In genomic region chr4:22884157-22884556, GRCh38 we compare ENCODE assay signal across 17 cellular contexts.
DNase-seq lines count a peak whose midpoint lies in the region; ATAC-seq, FAIRE-seq and TF ChIP-seq lines count a peak whose summit lies in the region.
"Had no signal": no experiment of that assay in that cellular context is flagged by ENCODE, and none has a peak within 500 bp of the region (broad histone marks: within the 10 kb centered on the region; RNA-seq: fewer than 3 reads in every experiment).

No MANE protein-coding gene starts in this region.

- no peaks in the 10 kb centered on the region for H3K27me3 Mint-ChIP-seq in T-helper 17 cell
- H3K27me3 Mint-ChIP-seq: B cell; CD4-positive, alpha-beta T cell; IgD-negative memory B cell had no signal

- DNase-seq in NT2/D1 (ENCODE audit: low read depth, low spot score) (peak; percentile 57), iPS DF 19.7 (ENCODE audit: low read depth, low spot score) (peak; percentile 38), T-helper 17 cell (no peak), dorsolateral prefrontal cortex (no peak), GM12891 (ENCODE audit: insufficient read length, low spot score) (no peak)
- DNase-seq: C1 segment of cervical spinal cord; Calu3; CD4-positive, alpha-beta T cell; DMS 273 treated with DMSO at 0.1 percent for 48 hours; HCEC 1CT; HFFc6 had no signal

- no peaks in the 10 kb centered on the region for H3K27me3 ChIP-seq in HUES64 (ENCODE audit: insufficient read depth, low read length)
- no peaks in the 10 kb centered on the region for H3K27me3 ChIP-seq in NT2/D1 (ENCODE audit: insufficient read depth, insufficient read length)
- H3K27me3 ChIP-seq in dorsolateral prefrontal cortex: no peaks in the 10 kb centered on the region

- no peak for TF ChIP-seq POLR2A in GM12891 (IDR thresholded peaks at IDR 0.05; ENCODE audit: low read depth, low read length)

- H3K36me3 Mint-ChIP-seq in T-helper 17 cell (ENCODE audit: low read depth): no peaks in the 10 kb centered on the region
- H3K36me3 Mint-ChIP-seq: IgD-negative memory B cell had no signal

- no peak for TF ChIP-seq CTCF in dorsolateral prefrontal cortex (IDR thresholded peaks at IDR 0.05 in 54 of 56, conservative IDR thresholded peaks at IDR 0.05 in 2 of 56; ENCODE audit: low read depth in 1 of 56, partially characterized antibody in 56 of 56)

- H3K4me3 Mint-ChIP-seq in T-helper 17 cell: no peak overlapping the region
- H3K4me3 Mint-ChIP-seq: B cell; CD4-positive, alpha-beta T cell; HFFc6; IgD-negative memory B cell had no signal

- no peak for ATAC-seq in T-helper 17 cell
- ATAC-seq in HG03354 (IDR thresholded peaks at IDR 0.05; ENCODE audit: poor library complexity, severe bottlenecking, unreplicated experiment): no peak
- ATAC-seq: GM12878 had no signal

- H3K27ac Mint-ChIP-seq in T-helper 17 cell: no peak overlapping the region
- H3K27ac Mint-ChIP-seq: B cell; CD4-positive, alpha-beta T cell; HFFc6; IgD-negative memory B cell had no signal

- no peaks in the 10 kb centered on the region for H3K4me1 Mint-ChIP-seq in T-helper 17 cell
- H3K4me1 Mint-ChIP-seq: B cell, IgD-negative memory B cell had no signal

- H3K4me1 ChIP-seq in HUES64 (ENCODE audit: insufficient read depth, low read length) (no peaks in the 10 kb centered on the region), NT2/D1 (ENCODE audit: insufficient read depth, insufficient read length) (no peaks in the 10 kb centered on the region)

- H3K9me3 ChIP-seq in HUES64 (ENCODE audit: insufficient read depth, low read depth, low read length) (peaks cover 31% of the 10 kb centered on the region), NT2/D1 (ENCODE audit: insufficient read depth, low read length) (peaks cover 18% of the 10 kb centered on the region; the same call in 1 of the 2 replicates), T-helper 17 cell (ENCODE audit: control insufficient read depth, low read length, poor library complexity, severe bottlenecking) (no peaks in the 10 kb centered on the region)

- FAIRE-seq in GM12891 (lab: Jason Lieb, UNC): no peak
- FAIRE-seq: A204.1, GM12878 had no signal

- H3K4me3 ChIP-seq in HUES64 (ENCODE audit: low read length) (no peak overlapping the region), NT2/D1 (ENCODE audit: insufficient read length, low read depth) (no peak overlapping the region), dorsolateral prefrontal cortex (no peak overlapping the region)
- H3K4me3 ChIP-seq: GM12878 had no signal

- H3K36me3 ChIP-seq in HUES64 (ENCODE audit: insufficient read depth, low read length) (no peaks in the 10 kb centered on the region), NT2/D1 (ENCODE audit: insufficient read depth, insufficient read length, low read length) (no peaks in the 10 kb centered on the region)

- H3K27ac ChIP-seq in HUES64 (ENCODE audit: low read depth, low read length) (peak overlapping the region; percentile 84; the same call in 1 of the 2 replicates), dorsolateral prefrontal cortex (no peak overlapping the region)

- intact Hi-C loops in dorsolateral prefrontal cortex (cut with DNase I): no loop called here

- H3K9ac ChIP-seq in HUES64 (ENCODE audit: low read depth, low read length): no peak overlapping the region
- no peak overlapping the region for H3K9ac ChIP-seq in NT2/D1 (ENCODE audit: insufficient read length, low read depth)

TF ChIP-seq in GM12891, 5 proteins besides CTCF, POLR2A, EP300 and RAD21:
- no peak for TF ChIP-seq TAF1 (IDR thresholded peaks at IDR 0.05; ENCODE audit: low read depth, low read length)
- no peak for TF ChIP-seq SPI1 (IDR thresholded peaks at IDR 0.05; ENCODE audit: low read depth, low read length)
- no peak for TF ChIP-seq POLR2AphosphoS5 (IDR thresholded peaks at IDR 0.05; ENCODE audit: low read depth, low read length)
- TF ChIP-seq POU2F2 (IDR thresholded peaks at IDR 0.05; ENCODE audit: low read depth, low read length): no peak
- no peak for TF ChIP-seq PAX5 (IDR thresholded peaks at IDR 0.05; ENCODE audit: insufficient read depth, low read length, severe bottlenecking)

Comparison
In these comparisons a context has a peak if more than half of its experiments do, and no peak if none do; other contexts are left out.
1. DNase-seq: peak in NT2/D1 (single experiment) and iPS DF 19.7 (single experiment); none in T-helper 17 cell (0 of 3), dorsolateral prefrontal cortex (0 of 10) and GM12891 (single experiment).